17 cellular contexts compared by ENCODE assay signal in the genomic region with DNA sequence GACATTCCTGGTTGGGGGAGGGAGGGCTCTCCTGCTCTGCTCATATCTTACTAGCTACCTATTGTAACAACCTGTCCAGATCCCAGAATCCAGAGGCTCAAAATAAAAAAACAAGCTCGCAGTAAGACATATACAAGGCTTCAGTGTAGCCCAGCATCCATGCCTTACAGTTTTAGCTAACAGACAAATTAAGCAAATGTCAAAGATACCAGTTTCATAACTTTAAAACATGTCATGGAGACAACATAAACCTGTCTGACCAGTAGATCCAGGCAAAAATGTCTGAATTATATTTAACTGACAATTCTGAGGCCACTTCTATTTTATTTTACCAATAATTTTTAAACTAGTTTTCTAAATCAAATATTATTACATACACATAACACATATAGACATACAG.
DNase-seq lines count a peak whose midpoint lies in the region; ATAC-seq, FAIRE-seq and TF ChIP-seq lines count a peak whose summit lies in the region.
"Had no signal": no experiment of that assay in that cellular context is flagged by ENCODE, and none has a peak within 500 bp of the region (broad histone marks: within the 10 kb centered on the region; RNA-seq: fewer than 3 reads in every experiment).

No MANE protein-coding gene starts in this region.

- no peak for TF ChIP-seq CTCF in K562 (IDR thresholded peaks at IDR 0.05 in 2 of 3, conservative IDR thresholded peaks at IDR 0.05 in 1 of 3; ENCODE audit: insufficient read depth in 2 of 3, low read depth in 1 of 3, low read length in 3 of 3)

- H3K4me1 ChIP-seq in K562 (replicated peaks in 1 of 2; ENCODE audit: control insufficient read depth in 2 of 2, insufficient read depth in 2 of 2, low read length in 2 of 2) = no peaks in the 10 kb centered on the region
- H3K4me1 ChIP-seq: A549, BE2C had no signal

- DNase-seq in OCI-M1 (lab: John Stamatoyannopoulos, UW) (peak; percentile 34), K562 (ENCODE audit: extremely low read depth in 1 of 4, low spot score in 3 of 4) (no peak), fibroblast of peridontal ligament (ENCODE audit: extremely low read depth) (peak; percentile 5), NCI-H524 (lab: John Stamatoyannopoulos, UW) (no peak), immature natural killer cell (no peak)
- DNase-seq in activated naive CD4-positive, alpha-beta T cell treated with anti-CD3 and anti-CD28 coated beads, Interleukin-2, amount 10 ng/mL, durations not matched to agents 7 days and 5 days = no peak
- DNase-seq: BE2C; CD4-positive, alpha-beta memory T cell; DMS153; GF-D8; H7 had no signal

- H3K27me3 Mint-ChIP-seq in immature natural killer cell (ENCODE audit: low read depth in 3 of 3) = peaks cover 0 to 5% (median 2%) of the 10 kb centered on the region in 3 donors
- H3K27me3 Mint-ChIP-seq in activated naive CD4-positive, alpha-beta T cell treated with anti-CD3 and anti-CD28 coated beads, Interleukin-2, amount 10 ng/mL, durations not matched to agents 7 days and 5 days = no peaks in the 10 kb centered on the region
- H3K27me3 Mint-ChIP-seq: CD4-positive, alpha-beta memory T cell had no signal

- H3K9ac ChIP-seq in K562 (ENCODE audit: insufficient read depth in 1 of 2, low read depth in 2 of 2, low read length in 2 of 2) = no peak overlapping the region

- no peak for TF ChIP-seq EP300 in K562 (IDR thresholded peaks at IDR 0.05; ENCODE audit: low read length)

- no peaks in the 10 kb centered on the region for H4K20me1 ChIP-seq in K562 (replicated peaks; ENCODE audit: control insufficient read depth, insufficient read depth, low read length)

- POLR2A ChIA-PET in K562 (lab: Yijun Ruan, JAX) = interaction anchor here (0.9 kb wide), 1 partner anchor 13 kb away, joined by 3 read pairs; no protein-coding TSS in a partner anchor

- H3K4me3 Mint-ChIP-seq in immature natural killer cell = no peak overlapping the region
- no peak overlapping the region for H3K4me3 Mint-ChIP-seq in activated naive CD4-positive, alpha-beta T cell treated with anti-CD3 and anti-CD28 coated beads, Interleukin-2, amount 10 ng/mL, durations not matched to agents 7 days and 5 days
- H3K4me3 Mint-ChIP-seq: GM23338 had no signal

- no peaks in the 10 kb centered on the region for H3K36me3 ChIP-seq in K562 (ENCODE audit: control insufficient read depth, insufficient read depth, low read length)
- H3K36me3 ChIP-seq: BE2C had no signal

- no peak for TF ChIP-seq RAD21 in K562 (CRISPR knock-in tag; conservative IDR thresholded peaks at IDR 0.05 in 1 of 2, IDR thresholded peaks at IDR 0.05 in 1 of 2)

- H3K27ac Mint-ChIP-seq in immature natural killer cell = no peak overlapping the region
- H3K27ac Mint-ChIP-seq in activated naive CD4-positive, alpha-beta T cell treated with anti-CD3 and anti-CD28 coated beads, Interleukin-2, amount 10 ng/mL, durations not matched to agents 7 days and 5 days = no peak overlapping the region
- H3K27ac Mint-ChIP-seq: CD4-positive, alpha-beta memory T cell; GM23338 had no signal

- H3K9me3 Mint-ChIP-seq in immature natural killer cell = peaks cover 18 to 48% (median 26%) of the 10 kb centered on the region in 6 donors
- peaks cover 14% of the 10 kb centered on the region for H3K9me3 Mint-ChIP-seq in activated naive CD4-positive, alpha-beta T cell treated with anti-CD3 and anti-CD28 coated beads, Interleukin-2, amount 10 ng/mL, durations not matched to agents 7 days and 5 days

- no peaks in the 10 kb centered on the region for H3K79me2 ChIP-seq in K562 (ENCODE audit: control insufficient read depth, insufficient read depth, low read length)

- peaks cover 46 to 57% (median 56%) of the 10 kb centered on the region in 3 donors for H3K36me3 Mint-ChIP-seq in immature natural killer cell
- peaks cover 4% of the 10 kb centered on the region for H3K36me3 Mint-ChIP-seq in activated naive CD4-positive, alpha-beta T cell treated with anti-CD3 and anti-CD28 coated beads, Interleukin-2, amount 10 ng/mL, durations not matched to agents 7 days and 5 days

- WGBS in K562 (ENCODE audit: insufficient coverage, low coverage, missing lambda C conversion rate) = 0% methylated on average over 1 of the region's 1 CpG

- H3K4me3 ChIP-seq in K562 = no peak overlapping the region
- H3K4me3 ChIP-seq: A549, GM23338 had no signal

- no TSS peak for BruUV-seq in K562 (replicated peaks; lab: Mats Ljungman, UMichigan)

- H3K4me2 ChIP-seq in K562 (ENCODE audit: insufficient read depth, low read length) = no peak overlapping the region
- H3K4me2 ChIP-seq: A549, GM23338 had no signal

- H3K9me1 ChIP-seq in K562 (ENCODE audit: control insufficient read depth, insufficient read depth, low read length) = no peaks in the 10 kb centered on the region

- no peaks in the 10 kb centered on the region for H3K27me3 ChIP-seq in K562 (ENCODE audit: control insufficient read depth in 2 of 2, insufficient read depth in 2 of 2, low read length in 2 of 2)
- H3K27me3 ChIP-seq: BE2C had no signal

- TF ChIP-seq POLR2A in K562 (conservative IDR thresholded peaks at IDR 0.05) = no peak

- no peaks in the 10 kb centered on the region for H3K9me3 ChIP-seq in K562 (replicated peaks; ENCODE audit: control insufficient read depth, insufficient read depth, low read depth, low read length)
- H3K9me3 ChIP-seq: A549, BE2C had no signal

- H3K27ac ChIP-seq in K562 (ENCODE audit: extremely low read depth, low read depth, low read length) = no peak overlapping the region
- H3K27ac ChIP-seq: A549, C4-2B had no signal

- ATAC-seq in K562 = no peak
- ATAC-seq: A549, GM23338, HepG2 had no signal

- CTCF ChIA-PET in K562 (lab: Yijun Ruan, JAX; ENCODE audit: low intra/inter-chr PET ratio) = no interaction called here
- CTCF ChIA-PET in activated naive CD4-positive, alpha-beta T cell treated with anti-CD3 and anti-CD28 coated beads, Interleukin-2, amount 10 ng/mL, durations not matched to agents 7 days and 5 days (lab: Charles Lee) = no interaction called here

- no peaks in the 10 kb centered on the region for H3K4me1 Mint-ChIP-seq in immature natural killer cell
- no peaks in the 10 kb centered on the region for H3K4me1 Mint-ChIP-seq in activated naive CD4-positive, alpha-beta T cell treated with anti-CD3 and anti-CD28 coated beads, Interleukin-2, amount 10 ng/mL, durations not matched to agents 7 days and 5 days
- H3K4me1 Mint-ChIP-seq: CD4-positive, alpha-beta memory T cell had no signal

- no peak overlapping the region for H2AFZ ChIP-seq in K562 (ENCODE audit: low read depth, low read length)
- H2AFZ ChIP-seq: GM23338 had no signal

- in situ Hi-C loops in K562 (cut with MboI) = no loop called here

- no peak for FAIRE-seq in K562 (lab: Jason Lieb, UNC)
- FAIRE-seq: A549, D721Med, HepG2, HTR-8/SVneo had no signal

- intact Hi-C loops in K562 (cut with micrococcal nuclease) = no loop called here

TF ChIP-seq in K562, 482 proteins besides CTCF, POLR2A, EP300 and RAD21 (continues in another document):
- TF ChIP-seq SMAD3 (CRISPR knock-in tag; conservative IDR thresholded peaks at IDR 0.05) (no peak), TRIM28 (IDR thresholded peaks at IDR 0.05) (peak; percentile 67), MCM2 (IDR thresholded peaks at IDR 0.05; ENCODE audit: low read depth) (no peak), POLR3A (IDR thresholded peaks at IDR 0.05; ENCODE audit: borderline replicate concordance, extremely low read depth, insufficient read depth, insufficient read length) (no peak)
- TF ChIP-seq, protein P1, sequence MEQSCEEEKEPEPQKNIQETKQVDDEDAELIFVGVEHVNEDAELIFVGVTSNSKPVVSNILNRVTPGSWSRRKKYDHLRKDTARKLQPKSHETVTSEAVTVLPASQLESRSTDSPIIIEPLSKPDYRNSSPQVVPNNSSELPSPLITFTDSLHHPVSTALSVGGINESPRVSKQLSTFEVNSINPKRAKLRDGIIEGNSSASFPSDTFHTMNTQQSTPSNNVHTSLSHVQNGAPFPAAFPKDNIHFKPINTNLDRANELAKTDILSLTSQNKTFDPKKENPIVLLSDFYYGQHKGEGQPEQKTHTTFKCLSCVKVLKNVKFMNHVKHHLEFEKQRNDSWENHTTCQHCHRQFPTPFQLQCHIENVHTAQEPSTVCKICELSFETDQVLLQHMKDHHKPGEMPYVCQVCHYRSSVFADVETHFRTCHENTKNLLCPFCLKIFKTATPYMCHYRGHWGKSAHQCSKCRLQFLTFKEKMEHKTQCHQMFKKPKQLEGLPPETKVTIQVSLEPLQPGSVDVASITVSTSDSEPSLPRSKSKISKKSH (CRISPR knock-in tag; IDR thresholded peaks at IDR 0.05) = 0 out of 2 replicates have a peak, but pooled peaks have one; percentile 47
- TF ChIP-seq, protein P2, sequence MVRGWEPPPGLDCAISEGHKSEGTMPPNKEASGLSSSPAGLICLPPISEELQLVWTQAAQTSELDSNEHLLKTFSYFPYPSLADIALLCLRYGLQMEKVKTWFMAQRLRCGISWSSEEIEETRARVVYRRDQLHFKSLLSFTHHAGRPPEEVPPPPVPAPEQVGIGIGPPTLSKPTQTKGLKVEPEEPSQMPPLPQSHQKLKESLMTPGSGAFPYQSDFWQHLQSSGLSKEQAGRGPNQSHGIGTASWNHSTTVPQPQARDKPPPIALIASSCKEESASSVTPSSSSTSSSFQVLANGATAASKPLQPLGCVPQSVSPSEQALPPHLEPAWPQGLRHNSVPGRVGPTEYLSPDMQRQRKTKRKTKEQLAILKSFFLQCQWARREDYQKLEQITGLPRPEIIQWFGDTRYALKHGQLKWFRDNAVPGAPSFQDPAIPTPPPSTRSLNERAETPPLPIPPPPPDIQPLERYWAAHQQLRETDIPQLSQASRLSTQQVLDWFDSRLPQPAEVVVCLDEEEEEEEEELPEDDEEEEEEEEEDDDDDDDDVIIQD (CRISPR knock-in tag; IDR thresholded peaks at IDR 0.05) = no peak
- TF ChIP-seq, protein P3, sequence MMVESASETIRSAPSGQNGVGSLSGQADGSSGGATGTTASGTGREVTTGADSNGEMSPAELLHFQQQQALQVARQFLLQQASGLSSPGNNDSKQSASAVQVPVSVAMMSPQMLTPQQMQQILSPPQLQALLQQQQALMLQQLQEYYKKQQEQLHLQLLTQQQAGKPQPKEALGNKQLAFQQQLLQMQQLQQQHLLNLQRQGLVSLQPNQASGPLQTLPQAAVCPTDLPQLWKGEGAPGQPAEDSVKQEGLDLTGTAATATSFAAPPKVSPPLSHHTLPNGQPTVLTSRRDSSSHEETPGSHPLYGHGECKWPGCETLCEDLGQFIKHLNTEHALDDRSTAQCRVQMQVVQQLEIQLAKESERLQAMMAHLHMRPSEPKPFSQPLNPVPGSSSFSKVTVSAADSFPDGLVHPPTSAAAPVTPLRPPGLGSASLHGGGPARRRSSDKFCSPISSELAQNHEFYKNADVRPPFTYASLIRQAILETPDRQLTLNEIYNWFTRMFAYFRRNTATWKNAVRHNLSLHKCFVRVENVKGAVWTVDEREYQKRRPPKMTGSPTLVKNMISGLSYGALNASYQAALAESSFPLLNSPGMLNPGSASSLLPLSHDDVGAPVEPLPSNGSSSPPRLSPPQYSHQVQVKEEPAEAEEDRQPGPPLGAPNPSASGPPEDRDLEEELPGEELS (CRISPR knock-in tag; IDR thresholded peaks at IDR 0.05; ENCODE audit: borderline replicate concordance) = no peak

Comparison
In these comparisons a context has a peak if more than half of its experiments do, and no peak if none do; other contexts are left out.
1. DNase-seq: peak in OCI-M1 (single experiment) and fibroblast of peridontal ligament (single experiment); none in K562 (0 of 4), NCI-H524 (0 of 2), immature natural killer cell (0 of 3) and activated naive CD4-positive, alpha-beta T cell treated with anti-CD3 and anti-CD28 coated beads, Interleukin-2, amount 10 ng/mL, durations not matched to agents 7 days and 5 days (single experiment).